Comparison of ENCODE assay signal across 13 cellular contexts in genomic region chr9:127767405-127767804, GRCh38. TPM values are rescaled to one million over a fixed set of nuclear protein-coding genes. Genes with fewer than 3 reads are reported as not detected.
DNase-seq lines count a peak whose midpoint lies in the region; ATAC-seq lines count a peak whose summit lies in the region.
"Had no signal": no experiment of that assay in that cellular context is flagged by ENCODE, and none has a peak within 500 bp of the region (broad histone marks: within the 10 kb centered on the region; RNA-seq: fewer than 3 reads in every experiment).

No MANE protein-coding gene starts in this region.

- H3K27me3 ChIP-seq in right cardiac atrium (ENCODE audit: control insufficient read depth, insufficient read depth) = no peaks in the 10 kb centered on the region

- peaks cover 4% of the 10 kb centered on the region for H3K4me1 ChIP-seq in right cardiac atrium (ENCODE audit: control insufficient read depth, insufficient read depth, low read length)

- intact Hi-C loops in right cardiac atrium (cut with DNase I) = no loop called here

- CTCF ChIA-PET in activated CD4-positive, alpha-beta memory T cell treated with anti-CD3 and anti-CD28 coated beads, Interleukin-2, amount 10 ng/mL, durations not matched to agents 7 days and 5 days (lab: Charles Lee) = interaction anchor here (1.0 to 7.8 kb wide), 6 partner anchors 9 to 103 kb away, joined by 3 to 90 read pairs (median 4); partner anchors contain the start of genes CDK9, SH2D3C and TOR2A

- H3K9me3 ChIP-seq in right cardiac atrium (ENCODE audit: control insufficient read depth, low read length) = no peaks in the 10 kb centered on the region

- no peaks in the 10 kb centered on the region for H3K9me3 Mint-ChIP-seq in activated CD4-positive, alpha-beta memory T cell treated with anti-CD3 and anti-CD28 coated beads, Interleukin-2, amount 10 ng/mL, durations not matched to agents 7 days and 5 days
- no peaks in the 10 kb centered on the region for H3K9me3 Mint-ChIP-seq in stimulated activated effector memory CD8-positive, alpha-beta T cell treated with anti-CD3 and anti-CD28 coated beads, Interleukin-12 subunit alpha, Interleukin-12 subunit beta, amount 100 ng/mL, for 72 hours

- POLR2A ChIA-PET in activated CD4-positive, alpha-beta memory T cell treated with anti-CD3 and anti-CD28 coated beads, Interleukin-2, amount 10 ng/mL, durations not matched to agents 7 days and 5 days (lab: Charles Lee) = interaction anchor here (0.8 to 3.6 kb wide), 7 partner anchors 9 to 136 kb away, joined by 3 to 38 read pairs (median 6); partner anchors contain the start of genes CDK9, SH2D3C and TOR2A

- peak overlapping the region; percentile 64 for H3K4me3 Mint-ChIP-seq in activated CD4-positive, alpha-beta memory T cell treated with anti-CD3 and anti-CD28 coated beads, Interleukin-2, amount 10 ng/mL, durations not matched to agents 7 days and 5 days
- H3K4me3 Mint-ChIP-seq in stimulated activated effector memory CD8-positive, alpha-beta T cell treated with anti-CD3 and anti-CD28 coated beads, Interleukin-12 subunit alpha, Interleukin-12 subunit beta, amount 100 ng/mL, for 72 hours = peak overlapping the region; percentile 73

- no peaks in the 10 kb centered on the region for H3K27me3 Mint-ChIP-seq in activated CD4-positive, alpha-beta memory T cell treated with anti-CD3 and anti-CD28 coated beads, Interleukin-2, amount 10 ng/mL, durations not matched to agents 7 days and 5 days

- ATAC-seq in right cardiac atrium = no peak
- no peak for ATAC-seq in stimulated activated effector memory CD8-positive, alpha-beta T cell treated with anti-CD3 and anti-CD28 coated beads, Interleukin-12 subunit alpha, Interleukin-12 subunit beta, amount 100 ng/mL, for 72 hours
- no peak for ATAC-seq in GM21723 (IDR thresholded peaks at IDR 0.05; ENCODE audit: unreplicated experiment)

- peak overlapping the region; percentile 84 for H3K27ac Mint-ChIP-seq in activated CD4-positive, alpha-beta memory T cell treated with anti-CD3 and anti-CD28 coated beads, Interleukin-2, amount 10 ng/mL, durations not matched to agents 7 days and 5 days
- peak overlapping the region; percentile 97 for H3K27ac Mint-ChIP-seq in stimulated activated effector memory CD8-positive, alpha-beta T cell treated with anti-CD3 and anti-CD28 coated beads, Interleukin-12 subunit alpha, Interleukin-12 subunit beta, amount 100 ng/mL, for 72 hours

- H3K4me1 Mint-ChIP-seq in activated CD4-positive, alpha-beta memory T cell treated with anti-CD3 and anti-CD28 coated beads, Interleukin-2, amount 10 ng/mL, durations not matched to agents 7 days and 5 days = peaks cover 86% of the 10 kb centered on the region
- peaks cover 86% of the 10 kb centered on the region for H3K4me1 Mint-ChIP-seq in stimulated activated effector memory CD8-positive, alpha-beta T cell treated with anti-CD3 and anti-CD28 coated beads, Interleukin-12 subunit alpha, Interleukin-12 subunit beta, amount 100 ng/mL, for 72 hours

- peak overlapping the region; percentile 65 for H3K27ac ChIP-seq in right cardiac atrium (ENCODE audit: low read length)
- H3K27ac ChIP-seq: 22Rv1 had no signal

- H3K36me3 Mint-ChIP-seq in activated CD4-positive, alpha-beta memory T cell treated with anti-CD3 and anti-CD28 coated beads, Interleukin-2, amount 10 ng/mL, durations not matched to agents 7 days and 5 days (ENCODE audit: low read depth) = peaks cover 95% of the 10 kb centered on the region
- H3K36me3 Mint-ChIP-seq in stimulated activated effector memory CD8-positive, alpha-beta T cell treated with anti-CD3 and anti-CD28 coated beads, Interleukin-12 subunit alpha, Interleukin-12 subunit beta, amount 100 ng/mL, for 72 hours = peaks cover 91% of the 10 kb centered on the region

- H3K4me3 ChIP-seq in right cardiac atrium (ENCODE audit: low read length) = no peak overlapping the region
- H3K4me3 ChIP-seq: SK-N-MC had no signal

- WGBS in right cardiac atrium = 56% methylated on average over 3 of the region's 3 CpGs

- peak; percentile 60 for DNase-seq in DMS 273 (lab: John Stamatoyannopoulos, UW; ENCODE audit: unreplicated experiment)
- DNase-seq in DMS 273 treated with DMSO at 0.1 percent for 48 hours (lab: John Stamatoyannopoulos, UW) = no peak
- peak; percentile 33 for DNase-seq in activated CD4-positive, alpha-beta memory T cell treated with anti-CD3 and anti-CD28 coated beads, Interleukin-2, amount 10 ng/mL, durations not matched to agents 7 days and 5 days
- peak in 1 of 3 donors; percentile 26 for DNase-seq in right cardiac atrium
- no peak for DNase-seq in stimulated activated effector memory CD8-positive, alpha-beta T cell treated with anti-CD3 and anti-CD28 coated beads, Interleukin-12 subunit alpha, Interleukin-12 subunit beta, amount 100 ng/mL, for 72 hours (ENCODE audit: low spot score in 2 of 2)
- DNase-seq in NCI-H187 (lab: John Stamatoyannopoulos, UW) = no peak
- DNase-seq in NCI-H1092 (lab: John Stamatoyannopoulos, UW) = no peak
- DNase-seq: HCEC 1CT, small intestine had no signal

RNA-seq across cellular contexts. Expression of gene SH2D3C, which starts 11.1 kb away (rescaled TPM):
- 10 to 100 TPM; 80.8 to 81.9 TPM for total RNA-seq in activated CD4-positive, alpha-beta memory T cell treated with anti-CD3 and anti-CD28 coated beads, Interleukin-2, amount 10 ng/mL, durations not matched to agents 7 days and 5 days
- 10 to 100 TPM in 3 of 4 donors, 1 to 10 TPM in 1; 9.4 to 15.5 (median 12.7) TPM for total RNA-seq in right cardiac atrium
- polyA plus RNA-seq in right cardiac atrium = 17.4 TPM

RNA-seq across cellular contexts. Expression of gene CDK9, which starts 18.4 kb away (rescaled TPM):
- 100 to 1,000 TPM; 112 to 115 TPM for total RNA-seq in activated CD4-positive, alpha-beta memory T cell treated with anti-CD3 and anti-CD28 coated beads, Interleukin-2, amount 10 ng/mL, durations not matched to agents 7 days and 5 days
- total RNA-seq in right cardiac atrium = 10 to 100 TPM; 49.0 to 62.5 (median 58.6) TPM
- polyA plus RNA-seq in right cardiac atrium = 37.3 TPM

RNA-seq across cellular contexts. Expression of gene TOR2A, which starts 32.3 kb away (rescaled TPM):
- 10 to 100 TPM; 20.6 to 23.3 TPM for total RNA-seq in activated CD4-positive, alpha-beta memory T cell treated with anti-CD3 and anti-CD28 coated beads, Interleukin-2, amount 10 ng/mL, durations not matched to agents 7 days and 5 days
- total RNA-seq in right cardiac atrium = 1 to 10 TPM; 3.1 to 3.9 (median 3.5) TPM
- 3.7 TPM for polyA plus RNA-seq in right cardiac atrium

RNA-seq across cellular contexts. Expression of gene FPGS, which starts 35.3 kb away (rescaled TPM):
- total RNA-seq in activated CD4-positive, alpha-beta memory T cell treated with anti-CD3 and anti-CD28 coated beads, Interleukin-2, amount 10 ng/mL, durations not matched to agents 7 days and 5 days = 10 to 100 TPM; 65.6 to 65.8 TPM
- 10 to 100 TPM; 34.1 to 53.1 (median 45.6) TPM for total RNA-seq in right cardiac atrium
- 30.1 TPM for polyA plus RNA-seq in right cardiac atrium

RNA-seq across cellular contexts. Expression of gene TTC16, which starts 51.5 kb away (rescaled TPM):
- total RNA-seq in activated CD4-positive, alpha-beta memory T cell treated with anti-CD3 and anti-CD28 coated beads, Interleukin-2, amount 10 ng/mL, durations not matched to agents 7 days and 5 days = 1 to 10 TPM; 5.0 to 5.2 TPM
- under 1 TPM in 3 of 4 donors, not detected in 1; 0.06 to 0.14 (median 0.11) TPM for total RNA-seq in right cardiac atrium
- 0.14 TPM for polyA plus RNA-seq in right cardiac atrium
- polyA plus RNA-seq: keratinocyte had no signal

Comparison
In these comparisons a context has a peak if more than half of its experiments do, and no peak if none do; other contexts are left out.
1. DNase-seq: peak in DMS 273 (single experiment) and activated CD4-positive, alpha-beta memory T cell treated with anti-CD3 and anti-CD28 coated beads, Interleukin-2, amount 10 ng/mL, durations not matched to agents 7 days and 5 days (single experiment); none in DMS 273 treated with DMSO at 0.1 percent for 48 hours (single experiment), stimulated activated effector memory CD8-positive, alpha-beta T cell treated with anti-CD3 and anti-CD28 coated beads, Interleukin-12 subunit alpha, Interleukin-12 subunit beta, amount 100 ng/mL, for 72 hours (0 of 2), NCI-H187 (0 of 2) and NCI-H1092 (single experiment).
2. RNA of gene SH2D3C, which starts 11.1 kb away (total RNA-seq): 80.8 to 81.9 TPM in activated CD4-positive, alpha-beta memory T cell treated with anti-CD3 and anti-CD28 coated beads, Interleukin-2, amount 10 ng/mL, durations not matched to agents 7 days and 5 days; 9.4 to 15.5 TPM in right cardiac atrium; every median in the first group is over 4 times any median in the second.
3. RNA of gene TOR2A, which starts 32.3 kb away (total RNA-seq): 20.6 to 23.3 TPM in activated CD4-positive, alpha-beta memory T cell treated with anti-CD3 and anti-CD28 coated beads, Interleukin-2, amount 10 ng/mL, durations not matched to agents 7 days and 5 days; 3.1 to 3.9 TPM in right cardiac atrium; every median in the first group is over 4 times any median in the second.